ENCODE assay signal across 10 cellular contexts in the genomic region with DNA sequence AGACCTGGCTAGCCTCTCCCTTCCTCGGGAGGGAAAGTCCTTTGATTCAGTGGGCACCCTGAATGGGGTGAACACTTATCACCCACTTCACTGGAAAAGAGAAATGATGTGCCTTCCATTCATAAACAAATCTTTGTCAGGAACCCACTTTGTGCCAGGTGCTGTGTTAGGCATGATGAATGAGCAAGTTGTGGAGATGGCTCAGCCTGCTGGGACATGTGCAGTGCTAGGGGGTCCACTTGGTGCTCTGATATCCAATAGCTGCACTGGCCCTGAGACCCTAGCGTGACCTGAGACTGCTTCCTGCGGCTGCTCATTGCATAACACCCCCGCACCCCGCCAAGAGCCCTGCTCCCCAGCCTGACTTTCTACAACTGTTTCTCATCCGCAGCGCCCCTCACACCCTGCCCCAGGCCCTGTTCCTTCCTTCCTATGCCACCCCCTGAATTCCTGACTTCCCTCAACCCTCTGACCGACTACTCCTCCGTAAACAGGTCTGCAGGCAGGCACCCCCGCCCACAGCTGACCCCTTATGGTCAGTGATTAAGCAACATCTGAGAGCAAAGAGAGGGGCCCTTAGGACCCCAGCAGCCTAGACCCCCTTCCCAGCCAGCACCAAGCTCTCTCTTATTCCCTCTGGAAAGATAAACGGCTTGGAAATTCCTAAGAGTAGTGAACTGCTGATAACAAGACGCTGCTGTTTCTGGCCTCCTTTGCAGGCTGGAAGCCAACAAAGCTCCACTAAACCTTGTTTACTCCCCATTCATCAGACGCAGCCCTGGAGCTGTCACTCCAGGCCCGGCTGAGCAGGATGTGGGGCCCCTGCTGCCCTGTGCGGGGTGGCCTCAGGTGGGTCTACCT. TPM values are rescaled to one million over a fixed set of nuclear protein-coding genes. Genes with fewer than 3 reads are reported as not detected.
DNase-seq lines count a peak whose midpoint lies in the region; ATAC-seq and TF ChIP-seq lines count a peak whose summit lies in the region.
"Had no signal": no experiment of that assay in that cellular context is flagged by ENCODE, and none has a peak within 500 bp of the region (broad histone marks: within the 10 kb centered on the region; RNA-seq: fewer than 3 reads in every experiment).

No MANE protein-coding gene starts in this region.

- H3K36me3 ChIP-seq in ectodermal cell (ENCODE audit: control insufficient read depth, insufficient read depth, low read length), result no peaks in the 10 kb centered on the region
- H3K36me3 ChIP-seq in right lobe of liver, result peaks cover 0 to 16% (median 6%) of the 10 kb centered on the region in 4 donors
- peaks cover 52 to 66% of the 10 kb centered on the region in 2 donors for H3K36me3 ChIP-seq in stomach smooth muscle (ENCODE audit: control insufficient read depth in 2 of 2, insufficient read depth in 2 of 2, low read length in 2 of 2)

- H3K4me1 Mint-ChIP-seq in activated CD4-positive, alpha-beta memory T cell treated with anti-CD3 and anti-CD28 coated beads, Interleukin-2, amount 10 ng/mL, durations not matched to agents 7 days and 5 days, result peaks cover 7% of the 10 kb centered on the region
- H3K4me1 Mint-ChIP-seq: activated naive CD4-positive, alpha-beta T cell treated with anti-CD3 and anti-CD28 coated beads, Interleukin-2, amount 50 U/mL, for 24 hours had no signal

- no peaks in the 10 kb centered on the region for H3K27me3 Mint-ChIP-seq in activated CD4-positive, alpha-beta memory T cell treated with anti-CD3 and anti-CD28 coated beads, Interleukin-2, amount 10 ng/mL, durations not matched to agents 7 days and 5 days
- H3K27me3 Mint-ChIP-seq: activated naive CD4-positive, alpha-beta T cell treated with anti-CD3 and anti-CD28 coated beads, Interleukin-2, amount 50 U/mL, for 24 hours had no signal

- intact Hi-C loops in right lobe of liver (cut with DNase I), result no loop called here

- DNase-seq in NCI-H69 (lab: John Stamatoyannopoulos, UW), result peak; percentile 60
- no peak for DNase-seq in right lobe of liver
- DNase-seq in dedifferentiated amniotic fluid mesenchymal stem cell (ENCODE audit: extremely low spot score), result no peak
- no peak for DNase-seq in activated CD4-positive, alpha-beta memory T cell treated with anti-CD3 and anti-CD28 coated beads, Interleukin-2, amount 10 ng/mL, durations not matched to agents 7 days and 5 days
- DNase-seq in kidney tubule cell (ENCODE audit: low spot score), result no peak
- DNase-seq: PC-3 had no signal

- H3K4me1 ChIP-seq in ectodermal cell (ENCODE audit: control insufficient read depth, insufficient read depth, low read length) (peaks cover 20% of the 10 kb centered on the region), right lobe of liver (peaks cover 0 to 79% (median 25%) of the 10 kb centered on the region in 4 donors), stomach smooth muscle (ENCODE audit: control insufficient read depth, insufficient read depth, low read length) (peaks cover 93% of the 10 kb centered on the region)

- H3K9me3 Mint-ChIP-seq in activated CD4-positive, alpha-beta memory T cell treated with anti-CD3 and anti-CD28 coated beads, Interleukin-2, amount 10 ng/mL, durations not matched to agents 7 days and 5 days, result no peaks in the 10 kb centered on the region
- H3K9me3 Mint-ChIP-seq: activated naive CD4-positive, alpha-beta T cell treated with anti-CD3 and anti-CD28 coated beads, Interleukin-2, amount 50 U/mL, for 24 hours had no signal

- peaks cover 53% of the 10 kb centered on the region for H3K36me3 Mint-ChIP-seq in activated CD4-positive, alpha-beta memory T cell treated with anti-CD3 and anti-CD28 coated beads, Interleukin-2, amount 10 ng/mL, durations not matched to agents 7 days and 5 days (ENCODE audit: low read depth)

- peak in 3 of 4 donors; percentile 9 to 35 (median 15) for ATAC-seq in right lobe of liver
- ATAC-seq in GM21723 (IDR thresholded peaks at IDR 0.05; ENCODE audit: unreplicated experiment), result no peak
- ATAC-seq: PC-3 had no signal

- CTCF ChIA-PET in activated CD4-positive, alpha-beta memory T cell treated with anti-CD3 and anti-CD28 coated beads, Interleukin-2, amount 10 ng/mL, durations not matched to agents 7 days and 5 days (lab: Charles Lee), result interaction anchor here (1.7 kb wide), 1 partner anchor 12 kb away, joined by 5 read pairs; no protein-coding TSS in a partner anchor

- peak overlapping the region; percentile 12 to 42 for H3K9ac ChIP-seq in stomach smooth muscle (ENCODE audit: low read length in 2 of 2)

- H3K4me3 Mint-ChIP-seq in activated CD4-positive, alpha-beta memory T cell treated with anti-CD3 and anti-CD28 coated beads, Interleukin-2, amount 10 ng/mL, durations not matched to agents 7 days and 5 days, result no peak overlapping the region
- H3K4me3 Mint-ChIP-seq: activated naive CD4-positive, alpha-beta T cell treated with anti-CD3 and anti-CD28 coated beads, Interleukin-2, amount 50 U/mL, for 24 hours had no signal

- H3K27me3 ChIP-seq in ectodermal cell (ENCODE audit: control insufficient read depth, insufficient read depth, low read length, poor library complexity, severe bottlenecking) (no peaks in the 10 kb centered on the region), right lobe of liver (no peaks in the 10 kb centered on the region), stomach smooth muscle (ENCODE audit: control insufficient read depth in 1 of 2, insufficient read depth in 2 of 2, low read length in 2 of 2) (no peaks in the 10 kb centered on the region)

- peak overlapping the region; percentile 26 for H3K27ac ChIP-seq in ectodermal cell (ENCODE audit: insufficient read depth, low read depth, low read length, poor library complexity, severe bottlenecking)
- H3K27ac ChIP-seq in right lobe of liver, result peak overlapping the region in 2 of 3 donors; percentile 27 to 79
- peak overlapping the region; percentile 100 for H3K27ac ChIP-seq in stomach smooth muscle (ENCODE audit: low read length)

- H3K27ac Mint-ChIP-seq in activated CD4-positive, alpha-beta memory T cell treated with anti-CD3 and anti-CD28 coated beads, Interleukin-2, amount 10 ng/mL, durations not matched to agents 7 days and 5 days, result no peak overlapping the region
- H3K27ac Mint-ChIP-seq: activated naive CD4-positive, alpha-beta T cell treated with anti-CD3 and anti-CD28 coated beads, Interleukin-2, amount 50 U/mL, for 24 hours had no signal

- POLR2A ChIA-PET in activated CD4-positive, alpha-beta memory T cell treated with anti-CD3 and anti-CD28 coated beads, Interleukin-2, amount 10 ng/mL, durations not matched to agents 7 days and 5 days (lab: Charles Lee), result interaction anchor here (2.3 kb wide), 1 partner anchor 12 kb away, joined by 7 read pairs; the partner anchor contains the start of gene CSRP1

- TF ChIP-seq POLR2A in right lobe of liver (IDR thresholded peaks at IDR 0.05), result no peak

- H3K9me3 ChIP-seq in ectodermal cell (ENCODE audit: control insufficient read depth, low read length) (no peaks in the 10 kb centered on the region), right lobe of liver (no peaks in the 10 kb centered on the region), stomach smooth muscle (ENCODE audit: control insufficient read depth in 2 of 2, low read length in 2 of 2) (no peaks in the 10 kb centered on the region)

- H3K4me3 ChIP-seq in ectodermal cell (ENCODE audit: insufficient read depth, low read depth, low read length) (no peak overlapping the region), right lobe of liver (no peak overlapping the region), stomach smooth muscle (ENCODE audit: low read length in 2 of 2) (peak overlapping the region in 1 of 2 donors; percentile 44)

- 71 to 77% methylated on average over 15 of the region's 15 CpGs for WGBS in ectodermal cell, 2 experiments
- 30% methylated on average over 13 of the region's 15 CpGs for WGBS in right lobe of liver (ENCODE audit: insufficient coverage, low coverage, low lambda C conversion rate, missing lambda C conversion rate)

- TF ChIP-seq CTCF in right lobe of liver (IDR thresholded peaks at IDR 0.05), result no peak

RNA-seq across cellular contexts. Expression of gene CSRP1, which starts 12.9 kb away (rescaled TPM):
- 9.0 TPM for polyA plus RNA-seq in ectodermal cell (2013, experiment 1 of 4)
- 7.9 TPM for polyA plus RNA-seq in ectodermal cell (2013, experiment 2 of 4)
- polyA plus RNA-seq in ectodermal cell (2013, experiment 3 of 4), result 7.4 TPM
- polyA plus RNA-seq in ectodermal cell (2013, experiment 4 of 4), result 9.0 TPM
- 100 to 1,000 TPM in 2 of 6 experiments, 10 to 100 TPM in 4; 54.9 to 158 (median 87.0) TPM for total RNA-seq in right lobe of liver
- 10 to 100 TPM; 77.1 to 77.8 TPM for total RNA-seq in activated CD4-positive, alpha-beta memory T cell treated with anti-CD3 and anti-CD28 coated beads, Interleukin-2, amount 10 ng/mL, durations not matched to agents 7 days and 5 days

RNA-seq across cellular contexts. Expression of gene PHLDA3, which starts 25.0 kb away (rescaled TPM):
- polyA plus RNA-seq in ectodermal cell (2013, experiment 1 of 4), result 7.9 TPM
- 9.8 TPM for polyA plus RNA-seq in ectodermal cell (2013, experiment 2 of 4)
- polyA plus RNA-seq in ectodermal cell (2013, experiment 3 of 4), result 8.2 TPM
- polyA plus RNA-seq in ectodermal cell (2013, experiment 4 of 4), result 9.2 TPM
- total RNA-seq in right lobe of liver, result 10 to 100 TPM in 1 of 6 experiments, 1 to 10 TPM in 5; 1.0 to 10.9 (median 2.7) TPM
- total RNA-seq in activated CD4-positive, alpha-beta memory T cell treated with anti-CD3 and anti-CD28 coated beads, Interleukin-2, amount 10 ng/mL, durations not matched to agents 7 days and 5 days, result 10 to 100 TPM in 1 of 2 experiments, 1 to 10 TPM in 1; 9.0 to 11.4 TPM

RNA-seq across cellular contexts. Expression of gene NAV1, which starts 44.9 kb away (rescaled TPM):
- polyA plus RNA-seq in ectodermal cell (2013, experiment 1 of 4), result 87.6 TPM
- 157 TPM for polyA plus RNA-seq in ectodermal cell (2013, experiment 2 of 4)
- 76.4 TPM for polyA plus RNA-seq in ectodermal cell (2013, experiment 3 of 4)
- 108 TPM for polyA plus RNA-seq in ectodermal cell (2013, experiment 4 of 4)
- 1 to 10 TPM; 2.1 to 7.4 (median 3.7) TPM for total RNA-seq in right lobe of liver
- 1 to 10 TPM; 2.8 to 3.0 TPM for total RNA-seq in activated CD4-positive, alpha-beta memory T cell treated with anti-CD3 and anti-CD28 coated beads, Interleukin-2, amount 10 ng/mL, durations not matched to agents 7 days and 5 days

Comparison
In these comparisons a context has a peak if more than half of its experiments do, and no peak if none do; other contexts are left out.
1. H3K27ac ChIP-seq: peak in every context shown above with its lines; median percentile 100 in stomach smooth muscle; 53 in right lobe of liver; 26 in ectodermal cell.